ENCODE assay signal across 32 cellular contexts in the genomic region with DNA sequence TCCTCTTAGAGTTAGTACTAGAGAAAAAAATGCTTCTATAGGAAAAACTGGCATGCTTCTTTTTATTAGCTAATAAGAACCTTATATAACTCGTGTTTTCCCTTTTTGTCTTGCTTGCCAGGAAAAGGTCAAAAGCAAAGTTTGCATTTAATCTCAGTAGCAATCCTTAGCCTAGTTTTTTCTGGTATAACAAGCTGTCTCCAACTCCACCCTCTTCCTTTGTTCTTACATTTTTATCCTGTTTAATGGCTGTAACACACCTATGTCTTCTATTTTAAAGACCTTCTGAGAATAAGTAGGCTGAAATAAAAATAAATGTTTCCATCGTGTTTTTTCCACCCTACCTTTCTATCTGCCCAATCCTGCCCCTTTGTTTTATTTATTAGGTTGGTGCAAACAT.
"Had no signal": no experiment of that assay in that cellular context is flagged by ENCODE, and none has a peak within 500 bp of the region (broad histone marks: within the 10 kb centered on the region; RNA-seq: fewer than 3 reads in every experiment).

No MANE protein-coding gene starts in this region.

- ATAC-seq: activated T-cell treated with anti-CD3 and anti-CD28 coated beads, Interleukin-2, amount 50 U/mL, for 72 hours; activated T-helper 17 cell treated with anti-CD3 and anti-CD28 coated beads, Interleukin-2, amount 50 U/mL, for 72 hours; Panc1 had no signal

- H3K4me1 Mint-ChIP-seq: activated CD4-positive, alpha-beta memory T cell treated with anti-CD3 and anti-CD28 coated beads, Interleukin-2, amount 10 ng/mL, durations not matched to agents 7 days and 5 days; activated naive CD4-positive, alpha-beta T cell treated with anti-CD3 and anti-CD28 coated beads, Interleukin-2, amount 50 U/mL, for 24 hours; activated naive CD8-positive, alpha-beta T cell treated with anti-CD3 and anti-CD28 coated beads, Interleukin-2, amount 10 ng/mL, durations not matched to agents 7 days and 5 days; activated T-helper 17 cell treated with anti-CD3 and anti-CD28 coated beads, Interleukin-2, amount 50 U/mL, for 72 hours; central memory CD8-positive, alpha-beta T cell had no signal

- H3K4me2 ChIP-seq: KMS-11 had no signal

- H3K36me3 ChIP-seq: ascending aorta, cardiac muscle cell, SJCRH30, WERI-Rb-1 had no signal

- H3K4me1 ChIP-seq: ascending aorta, SJCRH30 had no signal

- H3K9ac ChIP-seq: KMS-11 had no signal

- H3K4me3 Mint-ChIP-seq: activated CD4-positive, alpha-beta memory T cell treated with anti-CD3 and anti-CD28 coated beads, Interleukin-2, amount 10 ng/mL, durations not matched to agents 7 days and 5 days; activated naive CD4-positive, alpha-beta T cell treated with anti-CD3 and anti-CD28 coated beads, Interleukin-2, amount 50 U/mL, for 24 hours; activated naive CD8-positive, alpha-beta T cell treated with anti-CD3 and anti-CD28 coated beads, Interleukin-2, amount 10 ng/mL, durations not matched to agents 7 days and 5 days; activated T-cell treated with anti-CD3 and anti-CD28 coated beads, Interleukin-2, amount 50 U/mL, for 72 hours; activated T-helper 17 cell treated with anti-CD3 and anti-CD28 coated beads, Interleukin-2, amount 50 U/mL, for 72 hours; central memory CD8-positive, alpha-beta T cell had no signal

- H3K36me3 Mint-ChIP-seq: activated naive CD4-positive, alpha-beta T cell treated with anti-CD3 and anti-CD28 coated beads, Interleukin-2, amount 50 U/mL, for 24 hours; activated naive CD8-positive, alpha-beta T cell treated with anti-CD3 and anti-CD28 coated beads, Interleukin-2, amount 10 ng/mL, durations not matched to agents 7 days and 5 days had no signal

- H3K4me3 ChIP-seq: ascending aorta, cardiac muscle cell, SJCRH30, SK-N-MC had no signal

- H3K27ac ChIP-seq: ascending aorta, cardiac muscle cell, KMS-11, SJCRH30, SK-N-MC, WERI-Rb-1 had no signal

- H3K9me3 Mint-ChIP-seq: activated CD4-positive, alpha-beta memory T cell treated with anti-CD3 and anti-CD28 coated beads, Interleukin-2, amount 10 ng/mL, durations not matched to agents 7 days and 5 days; activated naive CD4-positive, alpha-beta T cell treated with anti-CD3 and anti-CD28 coated beads, Interleukin-2, amount 50 U/mL, for 24 hours; activated naive CD8-positive, alpha-beta T cell treated with anti-CD3 and anti-CD28 coated beads, Interleukin-2, amount 10 ng/mL, durations not matched to agents 7 days and 5 days; activated T-cell treated with anti-CD3 and anti-CD28 coated beads, Interleukin-2, amount 50 U/mL, for 72 hours; activated T-helper 17 cell treated with anti-CD3 and anti-CD28 coated beads, Interleukin-2, amount 50 U/mL, for 72 hours; central memory CD8-positive, alpha-beta T cell had no signal

- H3K27me3 ChIP-seq: ascending aorta, cardiac muscle cell had no signal

- H3K27ac Mint-ChIP-seq: activated CD4-positive, alpha-beta memory T cell treated with anti-CD3 and anti-CD28 coated beads, Interleukin-2, amount 10 ng/mL, durations not matched to agents 7 days and 5 days; activated naive CD4-positive, alpha-beta T cell treated with anti-CD3 and anti-CD28 coated beads, Interleukin-2, amount 50 U/mL, for 24 hours; activated naive CD8-positive, alpha-beta T cell treated with anti-CD3 and anti-CD28 coated beads, Interleukin-2, amount 10 ng/mL, durations not matched to agents 7 days and 5 days; activated T-cell treated with anti-CD3 and anti-CD28 coated beads, Interleukin-2, amount 50 U/mL, for 72 hours; activated T-helper 17 cell treated with anti-CD3 and anti-CD28 coated beads, Interleukin-2, amount 50 U/mL, for 72 hours had no signal

- H3K27me3 Mint-ChIP-seq: activated CD4-positive, alpha-beta memory T cell treated with anti-CD3 and anti-CD28 coated beads, Interleukin-2, amount 10 ng/mL, durations not matched to agents 7 days and 5 days; activated naive CD8-positive, alpha-beta T cell treated with anti-CD3 and anti-CD28 coated beads, Interleukin-2, amount 10 ng/mL, durations not matched to agents 7 days and 5 days; central memory CD8-positive, alpha-beta T cell had no signal

- DNase-seq: activated CD4-positive, alpha-beta memory T cell treated with anti-CD3 and anti-CD28 coated beads, Interleukin-2, amount 10 ng/mL, durations not matched to agents 7 days and 5 days; activated CD4-positive, alpha-beta T cell treated with anti-CD3 and anti-CD28 coated beads for 1 hour; activated CD4-positive, alpha-beta T cell treated with anti-CD3 and anti-CD28 coated beads for 48 hours; activated CD4-positive, CD25-positive, alpha-beta regulatory T cell; activated effector memory CD4-positive, alpha-beta T cell treated with anti-CD3 and anti-CD28 coated beads, Interleukin-2, amount 50 U/mL, for 16 hours; activated naive CD4-positive, alpha-beta T cell; activated naive CD8-positive, alpha-beta T cell treated with anti-CD3 and anti-CD28 coated beads, Interleukin-2, amount 10 ng/mL, durations not matched to agents 7 days and 5 days; activated T-cell treated with anti-CD3 and anti-CD28 coated beads, Interleukin-2, amount 50 U/mL, for 1 hour; activated T-cell treated with anti-CD3 and anti-CD28 coated beads, Interleukin-2, amount 50 U/mL, for 72 hours; amygdala; MM.1S; NCI-H1092 treated with DMSO at 0.1 percent for 48 hours; NCI-H1417; NCI-H146; NCI-H187; NCI-H2029 treated with DMSO at 0.1 percent for 48 hours; NCI-H226; NCI-H446 treated with DMSO at 0.1 percent for 48 hours; NCI-H524; NCI-H69; SHP77; SJCRH30; T1000; WERI-Rb-1 had no signal

- H3K9me3 ChIP-seq: ascending aorta, SJCRH30 had no signal
